1 cellular context compared by ENCODE assay signal in genomic region chr6:89509719-89510339, GRCh38.
TF ChIP-seq lines count a peak whose summit lies in the region.

No MANE protein-coding gene starts in this region.

TF ChIP-seq in SK-N-SH treated with all-trans-retinoic acid at 6 μM for 48 hours, 23 proteins besides CTCF, POLR2A, EP300 and RAD21 (continued from another document):
- TF ChIP-seq, protein P1, sequence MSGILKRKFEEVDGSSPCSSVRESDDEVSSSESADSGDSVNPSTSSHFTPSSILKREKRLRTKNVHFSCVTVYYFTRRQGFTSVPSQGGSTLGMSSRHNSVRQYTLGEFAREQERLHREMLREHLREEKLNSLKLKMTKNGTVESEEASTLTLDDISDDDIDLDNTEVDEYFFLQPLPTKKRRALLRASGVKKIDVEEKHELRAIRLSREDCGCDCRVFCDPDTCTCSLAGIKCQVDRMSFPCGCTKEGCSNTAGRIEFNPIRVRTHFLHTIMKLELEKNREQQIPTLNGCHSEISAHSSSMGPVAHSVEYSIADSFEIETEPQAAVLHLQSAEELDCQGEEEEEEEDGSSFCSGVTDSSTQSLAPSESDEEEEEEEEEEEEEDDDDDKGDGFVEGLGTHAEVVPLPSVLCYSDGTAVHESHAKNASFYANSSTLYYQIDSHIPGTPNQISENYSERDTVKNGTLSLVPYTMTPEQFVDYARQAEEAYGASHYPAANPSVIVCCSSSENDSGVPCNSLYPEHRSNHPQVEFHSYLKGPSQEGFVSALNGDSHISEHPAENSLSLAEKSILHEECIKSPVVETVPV (CRISPR knock-in tag; IDR thresholded peaks at IDR 0.05): no peak
- TF ChIP-seq ZFP3 (CRISPR knock-in tag; IDR thresholded peaks at IDR 0.05) (no peak), ARNTL (CRISPR knock-in tag; IDR thresholded peaks at IDR 0.05; ENCODE audit: borderline replicate concordance, low read depth) (no peak)
